Comparison of ENCODE assay signal across 25 cellular contexts in the genomic region with DNA sequence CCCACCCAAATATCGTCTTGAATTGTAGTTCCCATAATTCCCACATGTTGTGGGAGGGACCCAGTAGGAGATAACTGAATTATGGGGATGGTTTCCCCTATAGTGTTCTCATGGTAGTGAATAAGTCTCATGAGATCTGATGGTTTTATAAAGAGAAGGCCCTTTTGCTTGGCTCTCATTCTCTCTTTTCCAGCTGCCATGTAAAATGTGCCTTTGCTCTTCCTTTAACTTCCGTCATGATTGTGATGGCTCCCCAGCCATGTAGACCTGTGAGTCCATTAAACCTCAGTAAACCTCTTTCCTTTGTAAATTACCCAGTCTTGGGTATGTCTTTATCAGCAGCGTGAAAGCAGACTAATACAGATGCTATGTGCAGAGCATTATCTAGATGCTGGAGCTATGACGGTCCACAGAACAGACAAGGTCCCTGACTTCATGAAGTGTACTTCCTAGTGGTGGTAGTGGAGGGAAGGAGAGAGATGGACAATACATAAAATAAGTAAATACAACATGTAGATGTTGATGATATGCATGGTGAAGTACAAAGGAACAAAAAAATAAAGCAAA. TPM values are rescaled to one million over a fixed set of nuclear protein-coding genes. Genes with fewer than 3 reads are reported as not detected.
"Had no signal": no experiment of that assay in that cellular context is flagged by ENCODE, and none has a peak within 500 bp of the region (broad histone marks: within the 10 kb centered on the region; RNA-seq: fewer than 3 reads in every experiment).

No MANE protein-coding gene starts in this region.

- H3K4me1 Mint-ChIP-seq: mesothelial cell of epicardium had no signal

- H3K4me1 ChIP-seq: colonic mucosa, foreskin keratinocyte, gastroesophageal sphincter, lower lobe of right lung had no signal

- ATAC-seq: foreskin keratinocyte, gastroesophageal sphincter, left colon, left lobe of liver, lower lobe of right lung, mucosa of descending colon had no signal

- H3K9me3 ChIP-seq: colonic mucosa, esophagus muscularis mucosa, gastroesophageal sphincter, heart right ventricle, lower lobe of right lung, mucosa of descending colon had no signal

- H3K27me3 ChIP-seq: colonic mucosa, dorsolateral prefrontal cortex, esophagus muscularis mucosa, gastroesophageal sphincter, heart right ventricle had no signal

- H3K4me3 ChIP-seq: colonic mucosa, dorsolateral prefrontal cortex, esophagus muscularis mucosa, gastroesophageal sphincter, heart right ventricle, lower lobe of right lung, mucosa of descending colon had no signal

- H3K9me3 Mint-ChIP-seq: mesothelial cell of epicardium had no signal

- H3K27ac Mint-ChIP-seq: mesothelial cell of epicardium had no signal

- H3K27ac ChIP-seq: colonic mucosa, dorsolateral prefrontal cortex, esophagus muscularis mucosa, foreskin keratinocyte, gastroesophageal sphincter, lower lobe of right lung had no signal

- FAIRE-seq: endothelial cell of umbilical vein, frontal cortex, kidney had no signal

- H3K36me3 ChIP-seq: colonic mucosa, esophagus muscularis mucosa, gastroesophageal sphincter, heart right ventricle, lower lobe of right lung had no signal

- H3K36me3 Mint-ChIP-seq: mesothelial cell of epicardium had no signal

- DNase-seq: cerebellar nuclear complex; colonic mucosa; cortex of kidney; dermis blood vessel endothelial cell; dorsolateral prefrontal cortex; effector CD4-positive, alpha-beta T cell; effector memory CD4-positive, alpha-beta T cell; foreskin keratinocyte; heart right ventricle; hippocampal formation; kidney; kidney glomerular epithelial cell; left colon; left ventricle myocardium superior; lower lobe of right lung; mesenchymal stem cell; mucosa of descending colon had no signal

- H3K4me3 Mint-ChIP-seq: mesothelial cell of epicardium had no signal

RNA-seq across cellular contexts. Expression of a gene that starts 47.3 kb away (rescaled TPM):
- total RNA-seq: dermis blood vessel endothelial cell, endothelial cell of umbilical vein, lung microvascular endothelial cell, myocyte had no signal
- polyA plus RNA-seq: endothelial cell of umbilical vein had no signal
